In genomic region chr10:541750-542371, GRCh38 we compare ENCODE assay signal across 11 cellular contexts.
DNase-seq lines count a peak whose midpoint lies in the region; ATAC-seq, FAIRE-seq and TF ChIP-seq lines count a peak whose summit lies in the region.
"Had no signal": no experiment of that assay in that cellular context is flagged by ENCODE, and none has a peak within 500 bp of the region (broad histone marks: within the 10 kb centered on the region; RNA-seq: fewer than 3 reads in every experiment).

No MANE protein-coding gene starts in this region.

- WGBS in GM12878 (ENCODE audit: insufficient coverage, insufficient replicate concordance, low lambda C conversion rate, missing lambda C conversion rate) = 21% methylated on average over 16 of the region's 16 CpGs

- in situ Hi-C loops in GM12878 (cut with MboI) = no loop called here

- H3K27me3 ChIP-seq in Karpas-422 (ENCODE audit: low read length) (no peaks in the 10 kb centered on the region), GM12878 (replicated peaks in 1 of 2; ENCODE audit: control insufficient read depth in 2 of 2, insufficient read depth in 2 of 2, low read length in 1 of 2) (peaks cover 0 to 1% of the 10 kb centered on the region in 2 experiments; a peak in 2 of 4 replicates)

- peak; percentile 76 for ATAC-seq in GM12878
- no peak for ATAC-seq in GM19467 (IDR thresholded peaks at IDR 0.05; ENCODE audit: unreplicated experiment)

- no peak for FAIRE-seq in GM12878 (lab: Jason Lieb, UNC)

- no TSS peak for BruUV-seq in GM12878 (replicated peaks; lab: Mats Ljungman, UMichigan)

- H3K79me2 ChIP-seq in Karpas-422 (ENCODE audit: low read length) (no peaks in the 10 kb centered on the region), GM12878 (ENCODE audit: control insufficient read depth, insufficient read depth, low read length) (no peaks in the 10 kb centered on the region)

- no peaks in the 10 kb centered on the region for H3K9me3 ChIP-seq in Karpas-422 (ENCODE audit: low read length)
- no peaks in the 10 kb centered on the region; the same call in 2 of the 3 replicates for H3K9me3 ChIP-seq in GM12878 (replicated peaks; ENCODE audit: control insufficient read depth, insufficient read depth, low read length)

- H3K27ac ChIP-seq in Karpas-422 (ENCODE audit: low read length) = no peak overlapping the region
- no peak overlapping the region for H3K27ac ChIP-seq in GM12878 (ENCODE audit: control insufficient read depth, insufficient read depth)

- no peak for TF ChIP-seq RAD21 in GM12878 (IDR thresholded peaks at IDR 0.05; ENCODE audit: insufficient read depth, low read depth, low read length)

- RAD21 ChIA-PET in GM12878 (lab: Charles Lee; ENCODE audit: unreplicated experiment) = no interaction called here

- DNase-seq in GM10248 (ENCODE audit: extremely low spot score) = peak; percentile 41
- DNase-seq in Karpas-422 = peak; percentile 87
- DNase-seq in GM12878 (ENCODE audit: low read depth, low spot score) = no peak
- peak in 6 of 10 donors; percentile 10 to 91 (median 52) for DNase-seq in posterior cingulate gyrus
- no peak for DNase-seq in activated T-cell treated with anti-CD3 and anti-CD28 coated beads for 4 hours
- no peak for DNase-seq in RKO (ENCODE audit: low spot score)
- DNase-seq: activated CD4-positive, CD25-positive, alpha-beta regulatory T cell treated with anti-CD3 and anti-CD28 coated beads, Interleukin-2, amount 50 U/mL, for 72 hours; activated naive CD4-positive, alpha-beta T cell; GF-D8; stimulated activated naive CD4-positive, alpha-beta T cell had no signal

- no peak for TF ChIP-seq POLR2A in GM12878 (IDR thresholded peaks at IDR 0.05; ENCODE audit: low read depth, low read length)

- SMC1A ChIA-PET in GM12878 (lab: Charles Lee; ENCODE audit: uncharacterized antibody, unreplicated experiment) = no interaction called here

- TF ChIP-seq CTCF in GM10248 (IDR thresholded peaks at IDR 0.05; ENCODE audit: control extremely low read depth, extremely low read depth, low read depth, missing control alignments) (no peak), GM12878 (IDR thresholded peaks at IDR 0.05 in 2 of 3, conservative IDR thresholded peaks at IDR 0.05 in 1 of 3; ENCODE audit: control insufficient read depth in 2 of 3, extremely low read depth in 1 of 3, insufficient read depth in 1 of 3, low read depth in 3 of 3, low read length in 3 of 3) (no peak)

- CTCF ChIA-PET in GM10248 (lab: Yijun Ruan, JAX) (no interaction called here), GM12878 (lab: Yijun Ruan, JAX) (no interaction called here)

- H3K9ac ChIP-seq in Karpas-422 (ENCODE audit: low read length) = no peak overlapping the region
- no peak overlapping the region for H3K9ac ChIP-seq in GM12878 (ENCODE audit: control insufficient read depth, insufficient read depth, low read length)

- peak overlapping the region; percentile 7; the same call in 1 of the 2 replicates for H3K4me3 ChIP-seq in Karpas-422 (ENCODE audit: low read length)
- no peak overlapping the region for H3K4me3 ChIP-seq in GM12878

- H3K4me1 ChIP-seq in Karpas-422 (ENCODE audit: low read length) (peaks cover 15% of the 10 kb centered on the region), GM12878 (ENCODE audit: control insufficient read depth, insufficient read depth, low read length) (no peaks in the 10 kb centered on the region)

- H3K36me3 ChIP-seq in Karpas-422 (ENCODE audit: insufficient read depth, low read length) (no peaks in the 10 kb centered on the region), GM12878 (ENCODE audit: control insufficient read depth in 2 of 2, insufficient read depth in 2 of 2, low read length in 1 of 2) (no peaks in the 10 kb centered on the region)

- intact Hi-C loops in GM12878 (cut with micrococcal nuclease; ENCODE audit: unreplicated experiment) (no loop called here), posterior cingulate gyrus (cut with DNase I) (no loop called here)

- H3K9me2 ChIP-seq in Karpas-422 (replicated peaks; ENCODE audit: insufficient read depth, low read length) = no peaks in the 10 kb centered on the region

- POLR2A ChIA-PET in GM10248 (lab: Yijun Ruan, JAX) = no interaction called here
- POLR2A ChIA-PET in GM12878 (lab: Charles Lee) = interaction anchor here (0.5 kb wide), 1 partner anchor 1002 kb away, joined by 3 read pairs; no protein-coding TSS in a partner anchor

- H4K20me1 ChIP-seq in Karpas-422 (ENCODE audit: insufficient read depth, low read depth, low read length) (peaks cover 5% of the 10 kb centered on the region; the same call in 1 of the 2 replicates), GM12878 (ENCODE audit: control insufficient read depth, insufficient read depth) (no peaks in the 10 kb centered on the region)

- H3K4me2 ChIP-seq in Karpas-422 (ENCODE audit: low read depth, low read length, poor library complexity, severe bottlenecking) (peak overlapping the region; percentile 10), GM12878 (ENCODE audit: control insufficient read depth, insufficient read depth) (no peak overlapping the region)

- TF ChIP-seq EP300 in GM12878 (IDR thresholded peaks at IDR 0.05; ENCODE audit: borderline replicate concordance in 1 of 2, control insufficient read depth in 1 of 2, low read depth in 2 of 2, low read length in 2 of 2) = no peak

- H2AFZ ChIP-seq in Karpas-422 (ENCODE audit: low read length) = no peak overlapping the region
- no peak overlapping the region for H2AFZ ChIP-seq in GM12878 (ENCODE audit: control insufficient read depth, low read depth, low read length)

TF ChIP-seq in GM12878, 131 proteins besides CTCF, POLR2A, EP300 and RAD21 (continues in another document):
- TF ChIP-seq, protein P1, sequence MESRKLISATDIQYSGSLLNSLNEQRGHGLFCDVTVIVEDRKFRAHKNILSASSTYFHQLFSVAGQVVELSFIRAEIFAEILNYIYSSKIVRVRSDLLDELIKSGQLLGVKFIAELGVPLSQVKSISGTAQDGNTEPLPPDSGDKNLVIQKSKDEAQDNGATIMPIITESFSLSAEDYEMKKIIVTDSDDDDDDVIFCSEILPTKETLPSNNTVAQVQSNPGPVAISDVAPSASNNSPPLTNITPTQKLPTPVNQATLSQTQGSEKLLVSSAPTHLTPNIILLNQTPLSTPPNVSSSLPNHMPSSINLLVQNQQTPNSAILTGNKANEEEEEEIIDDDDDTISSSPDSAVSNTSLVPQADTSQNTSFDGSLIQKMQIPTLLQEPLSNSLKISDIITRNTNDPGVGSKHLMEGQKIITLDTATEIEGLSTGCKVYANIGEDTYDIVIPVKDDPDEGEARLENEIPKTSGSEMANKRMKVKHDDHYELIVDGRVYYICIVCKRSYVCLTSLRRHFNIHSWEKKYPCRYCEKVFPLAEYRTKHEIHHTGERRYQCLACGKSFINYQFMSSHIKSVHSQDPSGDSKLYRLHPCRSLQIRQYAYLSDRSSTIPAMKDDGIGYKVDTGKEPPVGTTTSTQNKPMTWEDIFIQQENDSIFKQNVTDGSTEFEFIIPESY (IDR thresholded peaks at IDR 0.05) = no peak
- TF ChIP-seq BHLHE40 (IDR thresholded peaks at IDR 0.05; ENCODE audit: borderline replicate concordance in 1 of 2, low read depth in 2 of 2, low read length in 1 of 2) (peak in 1 of 2 experiments; percentile 29; a peak in 1 of 4 replicates), RELA (IDR thresholded peaks at IDR 0.05; ENCODE audit: borderline replicate concordance, partially characterized antibody) (no peak), CBFB (IDR thresholded peaks at IDR 0.05; ENCODE audit: low read depth) (no peak), SPI1 (IDR thresholded peaks at IDR 0.05; ENCODE audit: borderline replicate concordance, insufficient read depth, low read depth, low read length) (peak; percentile 14; the same call in 1 of the 2 replicates), CREM (IDR thresholded peaks at IDR 0.05; ENCODE audit: low read depth) (no peak), STAT3 (IDR thresholded peaks at IDR 0.05; ENCODE audit: low read depth, low read length) (no peak), ZSCAN29 (IDR thresholded peaks at IDR 0.05) (no peak), ZNF217 (IDR thresholded peaks at IDR 0.05) (no peak), MTA3 (IDR thresholded peaks at IDR 0.05; ENCODE audit: borderline replicate concordance, low read length) (no peak), NKRF (conservative IDR thresholded peaks at IDR 0.05) (no peak), EED (IDR thresholded peaks at IDR 0.05; ENCODE audit: low read depth) (no peak)

Comparison
In these comparisons a context has a peak if more than half of its experiments do, and no peak if none do; other contexts are left out.
1. DNase-seq: peak in GM10248 (single experiment), Karpas-422 (single experiment) and posterior cingulate gyrus (6 of 10); none in GM12878 (single experiment), activated T-cell treated with anti-CD3 and anti-CD28 coated beads for 4 hours (single experiment) and RKO (single experiment).